In the genomic region with DNA sequence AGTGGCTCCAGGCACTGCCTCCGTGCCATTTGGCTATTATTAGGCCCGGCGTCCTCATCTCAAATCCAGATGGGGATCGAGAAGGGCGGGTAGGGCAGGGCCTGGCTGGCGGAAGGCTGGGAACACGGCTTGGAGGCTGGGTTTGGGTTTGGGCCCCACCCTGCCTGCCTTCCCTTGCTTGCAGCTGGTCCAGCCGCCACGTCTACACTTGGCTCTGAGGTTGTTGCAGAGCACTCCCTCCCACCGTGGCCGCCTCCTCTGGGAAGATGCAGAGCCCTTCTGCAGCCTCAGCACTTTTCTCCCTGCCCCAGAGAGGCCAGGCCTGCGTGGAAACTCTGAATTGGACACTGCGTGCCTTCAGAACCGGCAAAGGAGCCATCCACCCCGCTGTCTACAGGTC, we compare ENCODE assay signal across 17 cellular contexts. TPM values are rescaled to one million over a fixed set of nuclear protein-coding genes. Genes with fewer than 3 reads are reported as not detected.
DNase-seq lines count a peak whose midpoint lies in the region; ATAC-seq, FAIRE-seq and TF ChIP-seq lines count a peak whose summit lies in the region.
"Had no signal": no experiment of that assay in that cellular context is flagged by ENCODE, and none has a peak within 500 bp of the region (broad histone marks: within the 10 kb centered on the region; RNA-seq: fewer than 3 reads in every experiment).

No MANE protein-coding gene starts in this region.

- 91% methylated on average over 7 of the region's 15 CpGs for WGBS in HepG2 (ENCODE audit: low lambda C conversion rate)
- 70 to 83% (median 75%) methylated on average over 8 to 15 of the region's 15 CpGs for WGBS in spleen, 5 donors

- ATAC-seq in HepG2, result no peak
- ATAC-seq: activated CD4-positive, CD25-positive, alpha-beta regulatory T cell treated with anti-CD3 and anti-CD28 coated beads, Interleukin-2, amount 50 U/mL, for 24 hours; activated T-cell treated with anti-CD3 and anti-CD28 coated beads, Interleukin-2, amount 50 U/mL, for 72 hours; stimulated activated effector memory CD8-positive, alpha-beta T cell treated with anti-CD3 and anti-CD28 coated beads, Interleukin-12 subunit alpha, Interleukin-12 subunit beta, amount 100 ng/mL, for 72 hours had no signal

- CTCF ChIA-PET in BJ (lab: Yijun Ruan, JAX) (interaction anchor here (1.2 kb wide), 1 partner anchor 127 kb away, joined by 4 read pairs; no protein-coding TSS in a partner anchor), HepG2 (lab: Yijun Ruan, JAX; ENCODE audit: low intra/inter-chr PET ratio, low total read pairs) (no interaction called here)

- peak; percentile 49 for DNase-seq in BJ (ENCODE audit: low read depth)
- peak; percentile 92 for DNase-seq in fibroblast of gingiva (ENCODE audit: low read depth)
- DNase-seq in HepG2 (ENCODE audit: low spot score), result no peak
- DNase-seq in spleen, result peak; percentile 77
- DNase-seq in HuH-7.5 (ENCODE audit: low spot score), result no peak
- DNase-seq in T-helper 2 cell, result no peak
- DNase-seq in ACHN, result no peak
- no peak for DNase-seq in GM10266 (ENCODE audit: extremely low spot score)
- DNase-seq: activated T-cell treated with anti-CD3 and anti-CD28 coated beads, Interleukin-2, amount 50 U/mL, for 72 hours; central memory CD4-positive, alpha-beta T cell; glutamatergic neuron; NCI-H1105 treated with DMSO at 0.1 percent for 48 hours; NCI-H774 had no signal

- TF ChIP-seq RAD21 in HepG2 (CRISPR knock-in tag; IDR thresholded peaks at IDR 0.05), result no peak

- H3K4me1 ChIP-seq in HepG2 (ENCODE audit: insufficient read depth, low read length) (peaks cover 27% of the 10 kb centered on the region), spleen (peaks cover 0 to 34% (median 10%) of the 10 kb centered on the region in 6 donors)

- H3K4me3 ChIP-seq in BJ (ENCODE audit: low read depth, low read length) (no peak overlapping the region), HepG2 (replicated peaks in 1 of 3; ENCODE audit: insufficient read depth in 1 of 3, low read depth in 2 of 3, low read length in 3 of 3) (no peak overlapping the region), spleen (no peak overlapping the region)
- H3K4me3 ChIP-seq: BLaER1 had no signal

- TF ChIP-seq EP300 in HepG2 (IDR thresholded peaks at IDR 0.05; ENCODE audit: low read depth in 2 of 2, low read length in 2 of 2) (no peak), HepG2 (CRISPR knock-in tag; IDR thresholded peaks at IDR 0.05; ENCODE audit: borderline replicate concordance) (no peak)

- H2AFZ ChIP-seq in HepG2 (ENCODE audit: low read length), result no peak overlapping the region

- no peaks in the 10 kb centered on the region for H4K20me1 ChIP-seq in HepG2 (ENCODE audit: insufficient read depth, low read length)
- H4K20me1 ChIP-seq: BLaER1 had no signal

- TF ChIP-seq POLR2A in HepG2 (IDR thresholded peaks at IDR 0.05; ENCODE audit: insufficient read depth in 1 of 2, low read depth in 2 of 2, low read length in 2 of 2), result no peak
- no peak for TF ChIP-seq POLR2A in spleen (IDR thresholded peaks at IDR 0.05)

- FAIRE-seq in HepG2 (lab: Jason Lieb, UNC), result no peak
- FAIRE-seq: G401.6 had no signal

- POLR2A ChIA-PET in BJ (lab: Charles Lee) (no interaction called here), HepG2 (lab: Yijun Ruan, JAX) (no interaction called here)

- no peak for TF ChIP-seq CTCF in BJ (IDR thresholded peaks at IDR 0.05; ENCODE audit: insufficient read depth, low read depth, low read length)
- no peak for TF ChIP-seq CTCF in HepG2 (CRISPR knock-in tag; IDR thresholded peaks at IDR 0.05)
- no peak for TF ChIP-seq CTCF in spleen (IDR thresholded peaks at IDR 0.05 in 8 of 11, conservative IDR thresholded peaks at IDR 0.05 in 3 of 11)
- no peak for TF ChIP-seq CTCF in GM10266 (IDR thresholded peaks at IDR 0.05; ENCODE audit: control insufficient read depth, insufficient read depth, low read depth, missing control alignments)

- H3K9me3 ChIP-seq in HepG2 (ENCODE audit: low read length) (no peaks in the 10 kb centered on the region), spleen (no peaks in the 10 kb centered on the region)
- H3K9me3 ChIP-seq: BLaER1 had no signal

- no TSS peak for BruUV-seq in HepG2 (replicated peaks; lab: Mats Ljungman, UMichigan)

- no peak overlapping the region for H3K4me2 ChIP-seq in HepG2 (ENCODE audit: low read depth, low read length)
- H3K4me2 ChIP-seq: BLaER1 had no signal

- H3K79me2 ChIP-seq in HepG2 (ENCODE audit: insufficient read depth, low read length), result no peaks in the 10 kb centered on the region

- H3K27ac ChIP-seq in HepG2 (ENCODE audit: extremely low read length, insufficient read depth, low read length) (no peak overlapping the region), spleen (peak overlapping the region in 7 of 8 donors; percentile 2 to 73 (median 64))
- H3K27ac ChIP-seq: BLaER1 had no signal

- H3K27me3 ChIP-seq in BJ (ENCODE audit: control insufficient read depth, insufficient read depth, low read length) (no peaks in the 10 kb centered on the region), HepG2 (ENCODE audit: control insufficient read depth in 1 of 2, insufficient read depth in 2 of 2, low read length in 2 of 2) (no peaks in the 10 kb centered on the region), spleen (replicated peaks in 1 of 7) (no peaks in the 10 kb centered on the region)
- H3K27me3 ChIP-seq: BLaER1 had no signal

- H3K9ac ChIP-seq in HepG2 (ENCODE audit: insufficient read depth, low read depth, low read length), result no peak overlapping the region
- H3K9ac ChIP-seq: BLaER1 had no signal

- intact Hi-C loops in HepG2 (cut with micrococcal nuclease; ENCODE audit: unreplicated experiment), result no loop called here
- intact Hi-C loops in spleen (cut with DNase I; ENCODE audit: low total_unique reads), result no loop called here

- H3K36me3 ChIP-seq in BJ (ENCODE audit: control insufficient read depth, insufficient read depth, low read length), result no peaks in the 10 kb centered on the region
- H3K36me3 ChIP-seq in HepG2 (replicated peaks in 1 of 2; ENCODE audit: control insufficient read depth in 1 of 2, insufficient read depth in 2 of 2, low read length in 2 of 2), result no peaks in the 10 kb centered on the region
- no peaks in the 10 kb centered on the region for H3K36me3 ChIP-seq in spleen
- H3K36me3 ChIP-seq: BLaER1 had no signal

- in situ Hi-C loops in HepG2 (cut with HindIII; ENCODE audit: extremely low pct_ligation_motif_present, low pct_unique_long_range_greater_than_20kb) (no loop called here), ACHN (cut with HindIII; ENCODE audit: low pct_ligation_motif_present, low pct_unique_long_range_greater_than_20kb, low sequenced_read_pairs) (no loop called here)

RNA-seq across cellular contexts. Expression of a gene that starts 5.2 kb away (rescaled TPM):
- polyA plus RNA-seq in BJ (2011; rRNA removed), result 16.9 and 45.7 TPM in 2 replicates
- 19.0 and 23.1 TPM in 2 replicates for polyA minus RNA-seq in BJ (2011; rRNA and poly(A)+ RNA removed)
- total RNA-seq in HepG2 (2016; rRNA removed; fragmentation: Illumina TruSeq; extraction: Trizol), result 6.9 and 14.7 TPM in 2 replicates
- 2.5 and 3.0 TPM in 2 replicates for total RNA-seq in HepG2 (2016; cell fraction: cytosol; rRNA removed; fragmentation: Illumina TruSeq; extraction: Trizol; ENCODE audit: low read depth)
- 5.5 and 15.8 TPM in 2 replicates for total RNA-seq in HepG2 (2016; cell fraction: insoluble cytoplasmic fraction; rRNA removed; fragmentation: Illumina TruSeq; extraction: Trizol)
- total RNA-seq in HepG2 (2016; cell fraction: membrane; rRNA removed; fragmentation: Illumina TruSeq; extraction: Trizol), result 7.5 and 8.5 TPM in 2 replicates
- total RNA-seq in HepG2 (2016; cell fraction: nucleus; rRNA removed; fragmentation: Illumina TruSeq; extraction: Trizol), result 17.4 and 23.6 TPM in 2 replicates
- polyA plus RNA-seq in HepG2 (2011; rRNA removed), result 24.2 and 26.1 TPM in 2 replicates
- polyA plus RNA-seq in HepG2 (2011; cell fraction: cytosol; rRNA removed), result 10.8 and 14.8 TPM in 2 replicates
- 129 and 177 TPM in 2 replicates for polyA plus RNA-seq in HepG2 (2011; cell fraction: nucleus; rRNA removed)
- polyA plus RNA-seq in HepG2 (2012), result 16.2 and 21.3 TPM in 2 replicates
- 2.3 and 3.6 TPM in 2 replicates for polyA plus RNA-seq in HepG2 (2016; cell fraction: cytosol; fragmentation: Illumina TruSeq; extraction: Trizol; ENCODE audit: low read depth)
- polyA plus RNA-seq in HepG2 (2016; cell fraction: insoluble cytoplasmic fraction; fragmentation: Illumina TruSeq; extraction: Trizol; ENCODE audit: low read depth), result 6.1 and 9.7 TPM in 2 replicates
- polyA plus RNA-seq in HepG2 (2016; cell fraction: membrane; fragmentation: Illumina TruSeq; extraction: Trizol; ENCODE audit: low read depth), result 5.1 and 6.6 TPM in 2 replicates
- 48.9 and 50.6 TPM in 2 replicates for polyA plus RNA-seq in HepG2 (2016; cell fraction: nucleus; fragmentation: Illumina TruSeq; extraction: Trizol; ENCODE audit: insufficient read depth, low read depth)
- polyA minus RNA-seq in HepG2 (2011; rRNA and poly(A)+ RNA removed; ENCODE audit: low replicate concordance), result 5.1 and 18.8 TPM in 2 replicates
- 11.6 and 13.2 TPM in 2 replicates for polyA minus RNA-seq in HepG2 (2011; cell fraction: cytosol; rRNA and poly(A)+ RNA removed)
- polyA minus RNA-seq in HepG2 (2011; cell fraction: nucleus; rRNA and poly(A)+ RNA removed), result 28.8 and 31.8 TPM in 2 replicates
- total RNA-seq in spleen, result 100 to 1,000 TPM; 124 to 230 (median 159) TPM
- polyA plus RNA-seq in spleen, result 10 to 100 TPM; 21.2 to 88.9 (median 47.0) TPM

RNA-seq across cellular contexts. Expression of a gene that starts 31.4 kb away (rescaled TPM):
- polyA plus RNA-seq in BJ (2011; rRNA removed), result 215 and 292 TPM in 2 replicates
- 111 and 156 TPM in 2 replicates for polyA minus RNA-seq in BJ (2011; rRNA and poly(A)+ RNA removed)
- 2.4 and 4.1 TPM in 2 replicates for total RNA-seq in HepG2 (2016; rRNA removed; fragmentation: Illumina TruSeq; extraction: Trizol)
- total RNA-seq in HepG2 (2016; cell fraction: cytosol; rRNA removed; fragmentation: Illumina TruSeq; extraction: Trizol; ENCODE audit: low read depth), result 1.9 and 4.6 TPM in 2 replicates
- 1.6 and 3.5 TPM in 2 replicates for total RNA-seq in HepG2 (2016; cell fraction: insoluble cytoplasmic fraction; rRNA removed; fragmentation: Illumina TruSeq; extraction: Trizol)
- total RNA-seq in HepG2 (2016; cell fraction: membrane; rRNA removed; fragmentation: Illumina TruSeq; extraction: Trizol), result 1.9 and 2.9 TPM in 2 replicates
- total RNA-seq in HepG2 (2016; cell fraction: nucleus; rRNA removed; fragmentation: Illumina TruSeq; extraction: Trizol), result 1.5 and 2.6 TPM in 2 replicates
- 4.3 and 5.5 TPM in 2 replicates for polyA plus RNA-seq in HepG2 (2011; rRNA removed)
- polyA plus RNA-seq in HepG2 (2011; cell fraction: cytosol; rRNA removed), result 5.8 and 12.6 TPM in 2 replicates
- 5.9 and 7.6 TPM in 2 replicates for polyA plus RNA-seq in HepG2 (2011; cell fraction: nucleus; rRNA removed)
- 2.5 and 2.9 TPM in 2 replicates for polyA plus RNA-seq in HepG2 (2012)
- 3.5 and 5.0 TPM in 2 replicates for polyA plus RNA-seq in HepG2 (2016; cell fraction: cytosol; fragmentation: Illumina TruSeq; extraction: Trizol; ENCODE audit: low read depth)
- polyA plus RNA-seq in HepG2 (2016; cell fraction: insoluble cytoplasmic fraction; fragmentation: Illumina TruSeq; extraction: Trizol; ENCODE audit: low read depth), result 2.3 and 2.8 TPM in 2 replicates
- 4.2 and 4.5 TPM in 2 replicates for polyA plus RNA-seq in HepG2 (2016; cell fraction: membrane; fragmentation: Illumina TruSeq; extraction: Trizol; ENCODE audit: low read depth)
- polyA plus RNA-seq in HepG2 (2016; cell fraction: nucleus; fragmentation: Illumina TruSeq; extraction: Trizol; ENCODE audit: insufficient read depth, low read depth), result 3.5 and 5.2 TPM in 2 replicates
- polyA minus RNA-seq in HepG2 (2011; rRNA and poly(A)+ RNA removed; ENCODE audit: low replicate concordance), result 1.4 and 4.9 TPM in 2 replicates
- polyA minus RNA-seq in HepG2 (2011; cell fraction: cytosol; rRNA and poly(A)+ RNA removed), result 1.8 and 2.3 TPM in 2 replicates
- polyA minus RNA-seq in HepG2 (2011; cell fraction: nucleus; rRNA and poly(A)+ RNA removed), result 1.5 and 2.4 TPM in 2 replicates
- total RNA-seq in spleen, result 10 to 100 TPM; 47.0 to 74.4 (median 66.7) TPM
- 100 to 1,000 TPM; 119 to 151 (median 138) TPM for polyA plus RNA-seq in spleen

RNA-seq across cellular contexts. Expression of a gene that starts 46.8 kb away (rescaled TPM):
- 1.1 and 1.5 TPM in 2 replicates for polyA plus RNA-seq in BJ (2011; rRNA removed)
- polyA minus RNA-seq in BJ (2011; rRNA and poly(A)+ RNA removed), result 0.98 and 2.5 TPM in 2 replicates
- total RNA-seq in HepG2 (2016; rRNA removed; fragmentation: Illumina TruSeq; extraction: Trizol), result 0.15 and 0.24 TPM in 2 replicates
- 0.09 TPM in 1 of 2 replicates, not detected in the other for total RNA-seq in HepG2 (2016; cell fraction: cytosol; rRNA removed; fragmentation: Illumina TruSeq; extraction: Trizol; ENCODE audit: low read depth)
- total RNA-seq in HepG2 (2016; cell fraction: insoluble cytoplasmic fraction; rRNA removed; fragmentation: Illumina TruSeq; extraction: Trizol), result 0.42 and 0.45 TPM in 2 replicates
- 0.34 and 0.40 TPM in 2 replicates for total RNA-seq in HepG2 (2016; cell fraction: membrane; rRNA removed; fragmentation: Illumina TruSeq; extraction: Trizol)
- 0.47 TPM in 2 replicates for total RNA-seq in HepG2 (2016; cell fraction: nucleus; rRNA removed; fragmentation: Illumina TruSeq; extraction: Trizol)
- 1.1 and 1.3 TPM in 2 replicates for polyA plus RNA-seq in HepG2 (2011; rRNA removed)
- polyA plus RNA-seq in HepG2 (2011; cell fraction: cytosol; rRNA removed), result 0.41 and 0.62 TPM in 2 replicates
- polyA plus RNA-seq in HepG2 (2011; cell fraction: nucleus; rRNA removed), result 6.2 and 7.6 TPM in 2 replicates
- polyA plus RNA-seq in HepG2 (2012), result 0.30 and 1.7 TPM in 2 replicates
- 0.11 and 0.18 TPM in 2 replicates for polyA plus RNA-seq in HepG2 (2016; cell fraction: cytosol; fragmentation: Illumina TruSeq; extraction: Trizol; ENCODE audit: low read depth)
- polyA plus RNA-seq in HepG2 (2016; cell fraction: insoluble cytoplasmic fraction; fragmentation: Illumina TruSeq; extraction: Trizol; ENCODE audit: low read depth), result 0.26 and 0.52 TPM in 2 replicates
- 0.27 and 0.29 TPM in 2 replicates for polyA plus RNA-seq in HepG2 (2016; cell fraction: membrane; fragmentation: Illumina TruSeq; extraction: Trizol; ENCODE audit: low read depth)
- polyA plus RNA-seq in HepG2 (2016; cell fraction: nucleus; fragmentation: Illumina TruSeq; extraction: Trizol; ENCODE audit: insufficient read depth, low read depth), result 1.9 and 3.2 TPM in 2 replicates
- 0.88 and 5.2 TPM in 2 replicates for polyA minus RNA-seq in HepG2 (2011; rRNA and poly(A)+ RNA removed; ENCODE audit: low replicate concordance)
- 0.35 and 0.49 TPM in 2 replicates for polyA minus RNA-seq in HepG2 (2011; cell fraction: cytosol; rRNA and poly(A)+ RNA removed)
- 0.62 and 1.7 TPM in 2 replicates for polyA minus RNA-seq in HepG2 (2011; cell fraction: nucleus; rRNA and poly(A)+ RNA removed)
- total RNA-seq in spleen, result under 1 TPM in 5 of 7 donors, not detected in 2; 0.23 to 0.87 (median 0.60) TPM
- under 1 TPM; 0.14 to 0.51 (median 0.33) TPM for polyA plus RNA-seq in spleen

Comparison
In these comparisons a context has a peak if more than half of its experiments do, and no peak if none do; other contexts are left out.
1. DNase-seq: peak in BJ (single experiment), fibroblast of gingiva (single experiment) and spleen (single experiment); none in HepG2 (single experiment), HuH-7.5 (single experiment), T-helper 2 cell (0 of 5), ACHN (single experiment) and GM10266 (single experiment).
2. RNA of a gene that starts 31.4 kb away (polyA plus RNA-seq): 215 to 292 TPM in BJ and 119 to 151 TPM in spleen; 2.3 to 12.6 TPM in HepG2; every median in the first group is over 4 times any median in the second.